39 cellular contexts compared by ENCODE assay signal in the genomic region with DNA sequence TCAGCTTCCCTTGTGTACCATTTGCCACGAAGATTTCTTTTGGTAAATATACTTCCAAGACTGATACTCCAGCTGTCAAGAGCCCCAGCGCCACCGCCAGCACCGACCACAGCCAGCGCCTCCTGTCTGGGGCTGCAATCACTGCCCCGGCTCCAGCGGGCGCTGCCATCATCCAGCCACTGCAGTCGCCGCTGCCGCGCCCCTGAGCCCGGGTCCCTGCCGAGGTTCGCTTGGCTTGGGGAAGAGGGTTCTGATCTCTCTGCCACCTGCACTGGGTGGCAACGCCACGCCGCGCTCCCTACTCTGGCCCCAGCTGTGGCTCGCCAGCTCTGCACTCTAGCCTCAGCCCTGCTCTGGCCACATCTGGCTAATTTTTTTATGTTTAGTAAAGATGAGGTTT.
"Had no signal": no experiment of that assay in that cellular context is flagged by ENCODE, and none has a peak within 500 bp of the region (broad histone marks: within the 10 kb centered on the region; RNA-seq: fewer than 3 reads in every experiment).

No MANE protein-coding gene starts in this region.

- H3K4me3 ChIP-seq: adrenal gland, ascending aorta, body of pancreas, cardiac muscle cell had no signal

- H3K27ac ChIP-seq: adrenal gland, ascending aorta, body of pancreas, brain microvascular endothelial cell, cardiac muscle cell had no signal

- H3K4me1 Mint-ChIP-seq: activated naive CD4-positive, alpha-beta T cell treated with anti-CD3 and anti-CD28 coated beads, Interleukin-2, amount 10 ng/mL, durations not matched to agents 7 days and 5 days; activated naive CD4-positive, alpha-beta T cell treated with anti-CD3 and anti-CD28 coated beads, Interleukin-2, amount 50 U/mL, for 24 hours; activated naive CD8-positive, alpha-beta T cell treated with anti-CD3 and anti-CD28 coated beads for 36 hours; activated naive CD8-positive, alpha-beta T cell treated with anti-CD3 and anti-CD28 coated beads, Interleukin-2, amount 10 ng/mL, durations not matched to agents 7 days and 5 days; activated naive CD8-positive, alpha-beta T cell treated with anti-CD3 and anti-CD28 coated beads, Interleukin-2, amount 50 U/mL, for 24 hours; activated T-helper 17 cell treated with anti-CD3 and anti-CD28 coated beads, Interleukin-2, amount 50 U/mL, for 72 hours; brain; central memory CD8-positive, alpha-beta T cell had no signal

- H3K27ac Mint-ChIP-seq: activated naive CD4-positive, alpha-beta T cell treated with anti-CD3 and anti-CD28 coated beads for 36 hours; activated naive CD4-positive, alpha-beta T cell treated with anti-CD3 and anti-CD28 coated beads, Interleukin-2, amount 10 ng/mL, durations not matched to agents 7 days and 5 days; activated naive CD4-positive, alpha-beta T cell treated with anti-CD3 and anti-CD28 coated beads, Interleukin-2, amount 50 U/mL, for 24 hours; activated naive CD4-positive, alpha-beta T cell treated with anti-CD3 and anti-CD28 coated beads, Interleukin-2, amount 50 U/mL, for 72 hours; activated naive CD8-positive, alpha-beta T cell; activated naive CD8-positive, alpha-beta T cell treated with anti-CD3 and anti-CD28 coated beads for 36 hours; activated naive CD8-positive, alpha-beta T cell treated with anti-CD3 and anti-CD28 coated beads, Interleukin-2, amount 10 ng/mL, durations not matched to agents 7 days and 5 days; activated naive CD8-positive, alpha-beta T cell treated with anti-CD3 and anti-CD28 coated beads, Interleukin-2, amount 50 U/mL, for 24 hours; activated T-cell treated with anti-CD3 and anti-CD28 coated beads, Interleukin-2, amount 50 U/mL, for 24 hours; activated T-cell treated with anti-CD3 and anti-CD28 coated beads, Interleukin-2, amount 50 U/mL, for 72 hours; activated T-helper 1 cell treated with anti-CD3 and anti-CD28 coated beads, Interleukin-12 subunit alpha, Interleukin-12 subunit beta, Interleukin-2, Interleukin-4 antibody, amounts not matched to agents 30 ng/mL and 10 ng/mL and 1 ng/mL, durations not matched to agents 14 hours and 24 hours and 36 hours; activated T-helper 17 cell treated with anti-CD3 and anti-CD28 coated beads, Interleukin-2, amount 50 U/mL, for 72 hours; activated T-helper 2 cell treated with anti-CD3 and anti-CD28 coated beads, Interferon-gamma antibody, Interleukin-2, Interleukin-4, amounts not matched to agents 10 μg/mL and 5 μg/mL and 100 μg/mL, durations not matched to agents 14 hours and 24 hours and 36 hours; brain had no signal

- H3K36me3 Mint-ChIP-seq: activated naive CD4-positive, alpha-beta T cell treated with anti-CD3 and anti-CD28 coated beads, Interleukin-2, amount 10 ng/mL, durations not matched to agents 7 days and 5 days; activated naive CD4-positive, alpha-beta T cell treated with anti-CD3 and anti-CD28 coated beads, Interleukin-2, amount 50 U/mL, for 24 hours; activated naive CD4-positive, alpha-beta T cell treated with anti-CD3 and anti-CD28 coated beads, Interleukin-2, amount 50 U/mL, for 72 hours; activated naive CD8-positive, alpha-beta T cell treated with anti-CD3 and anti-CD28 coated beads for 36 hours; activated naive CD8-positive, alpha-beta T cell treated with anti-CD3 and anti-CD28 coated beads, Interleukin-2, amount 10 ng/mL, durations not matched to agents 7 days and 5 days; brain had no signal

- H3K9me3 Mint-ChIP-seq: activated T-helper 17 cell treated with anti-CD3 and anti-CD28 coated beads, Interleukin-2, amount 50 U/mL, for 72 hours; central memory CD8-positive, alpha-beta T cell had no signal

- H3K9me3 ChIP-seq: adrenal gland, body of pancreas had no signal

- FAIRE-seq: astrocyte, bronchial epithelial cell had no signal

- H3K27me3 Mint-ChIP-seq: activated naive CD4-positive, alpha-beta T cell treated with anti-CD3 and anti-CD28 coated beads, Interleukin-2, amount 10 ng/mL, durations not matched to agents 7 days and 5 days; activated naive CD4-positive, alpha-beta T cell treated with anti-CD3 and anti-CD28 coated beads, Interleukin-2, amount 50 U/mL, for 24 hours; activated naive CD8-positive, alpha-beta T cell; activated naive CD8-positive, alpha-beta T cell treated with anti-CD3 and anti-CD28 coated beads for 36 hours; activated naive CD8-positive, alpha-beta T cell treated with anti-CD3 and anti-CD28 coated beads, Interleukin-2, amount 10 ng/mL, durations not matched to agents 7 days and 5 days; activated naive CD8-positive, alpha-beta T cell treated with anti-CD3 and anti-CD28 coated beads, Interleukin-2, amount 50 U/mL, for 24 hours; activated T-cell treated with anti-CD3 and anti-CD28 coated beads, Interleukin-2, amount 50 U/mL, for 24 hours; activated T-helper 17 cell treated with anti-CD3 and anti-CD28 coated beads, Interleukin-2, amount 50 U/mL, for 72 hours; brain; central memory CD8-positive, alpha-beta T cell had no signal

- H3K4me1 ChIP-seq: adrenal gland, ascending aorta, body of pancreas had no signal

- H3K36me3 ChIP-seq: adrenal gland, ascending aorta, brain microvascular endothelial cell, cardiac muscle cell had no signal

- DNase-seq: activated effector memory CD4-positive, alpha-beta T cell treated with anti-CD3 and anti-CD28 coated beads, Interleukin-2, amount 50 U/mL, for 16 hours; activated effector memory CD4-positive, alpha-beta T cell treated with Interleukin-2 at 50 U/mL for 16 hours; activated gamma-delta T cell; activated gamma-delta T cell treated with Interleukin-2 at 50 U/mL for 16 hours; activated naive CD4-positive, alpha-beta T cell; activated naive CD4-positive, alpha-beta T cell treated with anti-CD3 and anti-CD28 coated beads for 36 hours; activated naive CD4-positive, alpha-beta T cell treated with anti-CD3 and anti-CD28 coated beads, Interleukin-2, amount 10 ng/mL, durations not matched to agents 7 days and 5 days; activated naive CD4-positive, alpha-beta T cell treated with anti-CD3 and anti-CD28 coated beads, Interleukin-2, amount 50 U/mL, for 16 hours; activated naive CD4-positive, alpha-beta T cell treated with Interleukin-2 at 50 U/mL for 16 hours; activated naive CD8-positive, alpha-beta T cell treated with anti-CD3 and anti-CD28 coated beads for 36 hours; activated naive CD8-positive, alpha-beta T cell treated with anti-CD3 and anti-CD28 coated beads, Interleukin-2, amount 10 ng/mL, durations not matched to agents 7 days and 5 days; activated naive CD8-positive, alpha-beta T cell treated with anti-CD3 and anti-CD28 coated beads, Interleukin-2, amount 50 U/mL, for 24 hours; activated T-cell treated with anti-CD3 and anti-CD28 coated beads, Interleukin-2, amount 50 U/mL, for 1 hour; activated T-cell treated with anti-CD3 and anti-CD28 coated beads, Interleukin-2, amount 50 U/mL, for 24 hours; activated T-cell treated with anti-CD3 and anti-CD28 coated beads, Interleukin-2, amount 50 U/mL, for 4 hours; activated T-cell treated with anti-CD3 and anti-CD28 coated beads, Interleukin-2, amount 50 U/mL, for 48 hours; activated T-cell treated with anti-CD3 and anti-CD28 coated beads, Interleukin-2, amount 50 U/mL, for 72 hours; adrenal gland; amniotic stem cell; amygdala; anterior cingulate cortex; aorta; body of pancreas; brain microvascular endothelial cell; caudate nucleus; central memory CD4-positive, alpha-beta T cell; cerebellar nuclear complex had no signal

- H3K27me3 ChIP-seq: adrenal gland, ascending aorta, body of pancreas, brain microvascular endothelial cell, cardiac muscle cell had no signal

- H3K4me3 Mint-ChIP-seq: activated naive CD4-positive, alpha-beta T cell treated with anti-CD3 and anti-CD28 coated beads for 36 hours; activated naive CD4-positive, alpha-beta T cell treated with anti-CD3 and anti-CD28 coated beads, Interleukin-2, amount 10 ng/mL, durations not matched to agents 7 days and 5 days; activated naive CD4-positive, alpha-beta T cell treated with anti-CD3 and anti-CD28 coated beads, Interleukin-2, amount 50 U/mL, for 24 hours; activated naive CD8-positive, alpha-beta T cell; activated naive CD8-positive, alpha-beta T cell treated with anti-CD3 and anti-CD28 coated beads for 36 hours; activated naive CD8-positive, alpha-beta T cell treated with anti-CD3 and anti-CD28 coated beads, Interleukin-2, amount 10 ng/mL, durations not matched to agents 7 days and 5 days; activated naive CD8-positive, alpha-beta T cell treated with anti-CD3 and anti-CD28 coated beads, Interleukin-2, amount 50 U/mL, for 24 hours; activated T-cell treated with anti-CD3 and anti-CD28 coated beads, Interleukin-2, amount 50 U/mL, for 24 hours; activated T-cell treated with anti-CD3 and anti-CD28 coated beads, Interleukin-2, amount 50 U/mL, for 4 hours; activated T-cell treated with anti-CD3 and anti-CD28 coated beads, Interleukin-2, amount 50 U/mL, for 72 hours; activated T-helper 1 cell treated with anti-CD3 and anti-CD28 coated beads, Interleukin-12 subunit alpha, Interleukin-12 subunit beta, Interleukin-2, Interleukin-4 antibody, amounts not matched to agents 30 ng/mL and 10 ng/mL and 1 ng/mL, durations not matched to agents 14 hours and 24 hours and 36 hours; activated T-helper 17 cell treated with anti-CD3 and anti-CD28 coated beads, Interleukin-2, amount 50 U/mL, for 72 hours; brain; central memory CD8-positive, alpha-beta T cell had no signal
